20 cellular contexts compared by ENCODE assay signal in genomic region chr15:92112711-92113110, GRCh38.
DNase-seq lines count a peak whose midpoint lies in the region; ATAC-seq, FAIRE-seq and TF ChIP-seq lines count a peak whose summit lies in the region.
"Had no signal": no experiment of that assay in that cellular context is flagged by ENCODE, and none has a peak within 500 bp of the region (broad histone marks: within the 10 kb centered on the region; RNA-seq: fewer than 3 reads in every experiment).

No MANE protein-coding gene starts in this region.

- no peak overlapping the region for H3K27ac ChIP-seq in K562 (ENCODE audit: extremely low read depth, low read depth, low read length)
- H3K27ac ChIP-seq: 22Rv1; BLaER1 treated with 17β-estradiol and CSF1 and Interleukin-3, amounts not matched to agents 10 nM and 100 nM; GM23248 had no signal

- no peaks in the 10 kb centered on the region for H3K36me3 ChIP-seq in K562 (ENCODE audit: control insufficient read depth, insufficient read depth, low read length)
- H3K36me3 ChIP-seq: HAP-1 had no signal

- intact Hi-C loops in K562 (cut with micrococcal nuclease): no loop called here
- intact Hi-C loops in sciatic nerve (cut with DNase I): no loop called here

- H3K27ac Mint-ChIP-seq in chondrocyte (ENCODE audit: unreplicated experiment): no peak overlapping the region
- no peak overlapping the region for H3K27ac Mint-ChIP-seq in activated T-cell treated with anti-CD3 and anti-CD28 coated beads, Interleukin-2, amount 50 U/mL, for 24 hours
- H3K27ac Mint-ChIP-seq: B cell; CD8-positive, alpha-beta T cell had no signal

- DNase-seq in Ammon's horn (ENCODE audit: low spot score): peak; percentile 35
- DNase-seq in K562 (ENCODE audit: extremely low read depth in 1 of 4, low spot score in 3 of 4): no peak
- peak; percentile 68 for DNase-seq in globus pallidus (ENCODE audit: low spot score)
- DNase-seq in sciatic nerve (ENCODE audit: low spot score): no peak
- DNase-seq in chondrocyte (ENCODE audit: low spot score): no peak
- DNase-seq in activated T-cell treated with anti-CD3 and anti-CD28 coated beads, Interleukin-2, amount 50 U/mL, for 24 hours: no peak
- DNase-seq in activated gamma-delta T cell (lab: John Stamatoyannopoulos, UW): no peak
- DNase-seq: CD8-positive, alpha-beta T cell; COR-L47; DMS 273 treated with DMSO at 0.1 percent for 48 hours; DMS53; DND-41; EL had no signal

- TF ChIP-seq RAD21 in K562 (CRISPR knock-in tag; conservative IDR thresholded peaks at IDR 0.05 in 1 of 2, IDR thresholded peaks at IDR 0.05 in 1 of 2): no peak

- TF ChIP-seq POLR2A in K562 (conservative IDR thresholded peaks at IDR 0.05): no peak

- H3K27me3 Mint-ChIP-seq in chondrocyte (ENCODE audit: low read depth): peaks cover 36% of the 10 kb centered on the region
- no peaks in the 10 kb centered on the region for H3K27me3 Mint-ChIP-seq in activated T-cell treated with anti-CD3 and anti-CD28 coated beads, Interleukin-2, amount 50 U/mL, for 24 hours
- H3K27me3 Mint-ChIP-seq: B cell had no signal

- H2AFZ ChIP-seq in K562 (ENCODE audit: low read depth, low read length): no peak overlapping the region
- H2AFZ ChIP-seq: GM23248 had no signal

- TF ChIP-seq CTCF in K562 (IDR thresholded peaks at IDR 0.05 in 2 of 3, conservative IDR thresholded peaks at IDR 0.05 in 1 of 3; ENCODE audit: insufficient read depth in 2 of 3, low read depth in 1 of 3, low read length in 3 of 3): no peak
- TF ChIP-seq CTCF in chondrocyte (IDR thresholded peaks at IDR 0.05): no peak

- 0% methylated on average over 3 of the region's 3 CpGs for WGBS in K562 (ENCODE audit: insufficient coverage, low coverage, missing lambda C conversion rate)

- POLR2A ChIA-PET in K562 (lab: Yijun Ruan, JAX): interaction anchor here (1.2 kb wide), 1 partner anchor 12 kb away, joined by 3 read pairs; no protein-coding TSS in a partner anchor

- no peak for TF ChIP-seq EP300 in K562 (IDR thresholded peaks at IDR 0.05; ENCODE audit: low read length)

- BruUV-seq in K562 (replicated peaks; lab: Mats Ljungman, UMichigan): no TSS peak

- H3K9me3 ChIP-seq in K562 (replicated peaks; ENCODE audit: control insufficient read depth, insufficient read depth, low read depth, low read length): no peaks in the 10 kb centered on the region
- H3K9me3 ChIP-seq: BLaER1 treated with 17β-estradiol and CSF1 and Interleukin-3, amounts not matched to agents 10 nM and 100 nM; HAP-1 had no signal

- H3K9me1 ChIP-seq in K562 (ENCODE audit: control insufficient read depth, insufficient read depth, low read length): no peaks in the 10 kb centered on the region

- peaks cover 0 to under 1% of the 10 kb centered on the region in 2 experiments; a peak in 1 of 5 replicates for H3K27me3 ChIP-seq in K562 (ENCODE audit: control insufficient read depth in 2 of 2, insufficient read depth in 2 of 2, low read length in 2 of 2)
- H3K27me3 ChIP-seq: BLaER1 treated with 17β-estradiol and CSF1 and Interleukin-3, amounts not matched to agents 10 nM and 100 nM had no signal

- H3K9ac ChIP-seq in K562 (ENCODE audit: insufficient read depth in 1 of 2, low read depth in 2 of 2, low read length in 2 of 2): no peak overlapping the region
- H3K9ac ChIP-seq: BLaER1 treated with 17β-estradiol and CSF1 and Interleukin-3, amounts not matched to agents 10 nM and 100 nM; GM23248 had no signal

- in situ Hi-C loops in K562 (cut with MboI): no loop called here

- no peaks in the 10 kb centered on the region for H3K79me2 ChIP-seq in K562 (ENCODE audit: control insufficient read depth, insufficient read depth, low read length)

- ATAC-seq in K562 (no peak), sciatic nerve (peak; percentile 9), GM18858 (IDR thresholded peaks at IDR 0.05; ENCODE audit: unreplicated experiment) (no peak)
- ATAC-seq: CD8-positive, alpha-beta T cell; GM12878 had no signal

- H4K20me1 ChIP-seq in K562 (replicated peaks; ENCODE audit: control insufficient read depth, insufficient read depth, low read length): no peaks in the 10 kb centered on the region; the same call in 1 of the 2 replicates

- H3K4me2 ChIP-seq in K562 (ENCODE audit: insufficient read depth, low read length): no peak overlapping the region

- CTCF ChIA-PET in K562 (lab: Yijun Ruan, JAX; ENCODE audit: low intra/inter-chr PET ratio): no interaction called here

- no peaks in the 10 kb centered on the region for H3K4me1 Mint-ChIP-seq in chondrocyte (ENCODE audit: low read depth)
- H3K4me1 Mint-ChIP-seq in activated T-cell treated with anti-CD3 and anti-CD28 coated beads, Interleukin-2, amount 50 U/mL, for 24 hours (ENCODE audit: low read depth): peaks cover 19% of the 10 kb centered on the region
- H3K4me1 Mint-ChIP-seq: B cell had no signal

- no peak overlapping the region for H3K4me3 Mint-ChIP-seq in chondrocyte (ENCODE audit: unreplicated experiment)
- H3K4me3 Mint-ChIP-seq in activated T-cell treated with anti-CD3 and anti-CD28 coated beads, Interleukin-2, amount 50 U/mL, for 24 hours: no peak overlapping the region
- H3K4me3 Mint-ChIP-seq: B cell; CD8-positive, alpha-beta T cell had no signal

- no peaks in the 10 kb centered on the region for H3K9me3 Mint-ChIP-seq in chondrocyte (ENCODE audit: low read depth)
- H3K9me3 Mint-ChIP-seq in activated T-cell treated with anti-CD3 and anti-CD28 coated beads, Interleukin-2, amount 50 U/mL, for 24 hours: no peaks in the 10 kb centered on the region
- H3K9me3 Mint-ChIP-seq: CD8-positive, alpha-beta T cell had no signal

- H3K36me3 Mint-ChIP-seq in chondrocyte (ENCODE audit: low read depth): no peaks in the 10 kb centered on the region
- H3K36me3 Mint-ChIP-seq in activated T-cell treated with anti-CD3 and anti-CD28 coated beads, Interleukin-2, amount 50 U/mL, for 24 hours (ENCODE audit: low read depth): peaks cover 4% of the 10 kb centered on the region

- H3K4me1 ChIP-seq in K562 (replicated peaks in 1 of 2; ENCODE audit: control insufficient read depth in 2 of 2, insufficient read depth in 2 of 2, low read length in 2 of 2): no peaks in the 10 kb centered on the region

- no peak for FAIRE-seq in K562 (lab: Jason Lieb, UNC)
- FAIRE-seq: GM12878 had no signal

- no peak overlapping the region for H3K4me3 ChIP-seq in K562
- H3K4me3 ChIP-seq: BLaER1 treated with 17β-estradiol and CSF1 and Interleukin-3, amounts not matched to agents 10 nM and 100 nM; GM12878; GM23248; HAP-1 had no signal

TF ChIP-seq in K562, 482 proteins besides CTCF, POLR2A, EP300 and RAD21:
- TF ChIP-seq ZNF239 (CRISPR knock-in tag; IDR thresholded peaks at IDR 0.05): peak; percentile 75; the same call in 1 of the 2 replicates
- TF ChIP-seq OTX1 (CRISPR knock-in tag; IDR thresholded peaks at IDR 0.05): no peak
TF ChIP-seq in K562: peak in this region for 1.

Comparison
In these comparisons a context has a peak if more than half of its experiments do, and no peak if none do; other contexts are left out.
1. DNase-seq: peak in Ammon's horn (single experiment) and globus pallidus (single experiment); none in K562 (0 of 4), sciatic nerve (single experiment), chondrocyte (single experiment), activated T-cell treated with anti-CD3 and anti-CD28 coated beads, Interleukin-2, amount 50 U/mL, for 24 hours (single experiment) and activated gamma-delta T cell (single experiment).